ENCODE assay signal across 1 cellular context in the genomic region with DNA sequence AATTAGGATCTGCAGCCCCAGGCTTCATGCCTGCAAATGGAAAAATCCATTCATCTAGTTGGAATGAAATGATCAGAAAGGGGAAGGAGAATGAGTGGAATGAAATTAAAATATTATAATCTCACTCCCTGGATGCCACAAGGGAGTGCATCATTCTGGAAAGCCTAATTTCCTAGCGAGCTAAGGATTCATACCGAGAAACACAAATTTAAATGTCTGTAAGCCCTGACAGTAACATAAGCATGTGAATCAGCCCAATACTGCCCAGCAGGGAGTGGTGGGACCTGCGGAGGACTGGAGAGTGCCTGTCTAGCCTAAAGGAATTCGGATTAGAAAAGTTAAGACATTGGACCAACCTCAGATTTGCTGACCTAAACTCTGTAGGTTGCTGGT.
TF ChIP-seq lines count a peak whose summit lies in the region.

No MANE protein-coding gene starts in this region.

TF ChIP-seq in IMR-90, 13 proteins besides CTCF, POLR2A, EP300 and RAD21:
- TF ChIP-seq CEBPB (IDR thresholded peaks at IDR 0.05; ENCODE audit: low read depth, low read length) (no peak), FOS (IDR thresholded peaks at IDR 0.05; ENCODE audit: low read depth, low read length) (no peak), RCOR1 (IDR thresholded peaks at IDR 0.05; ENCODE audit: insufficient replicate concordance, low read length) (no peak), SMC3 (IDR thresholded peaks at IDR 0.05; ENCODE audit: low read depth, low read length) (no peak), CHD1 (IDR thresholded peaks at IDR 0.05; ENCODE audit: low read depth, low read length) (no peak), NFE2L2 (IDR thresholded peaks at IDR 0.05; ENCODE audit: low read depth, low read length) (no peak), MAFK (IDR thresholded peaks at IDR 0.05; ENCODE audit: low read depth, low read length) (no peak), MXI1 (IDR thresholded peaks at IDR 0.05; ENCODE audit: borderline replicate concordance, low read depth, low read length) (no peak)
- TF ChIP-seq, protein P1, sequence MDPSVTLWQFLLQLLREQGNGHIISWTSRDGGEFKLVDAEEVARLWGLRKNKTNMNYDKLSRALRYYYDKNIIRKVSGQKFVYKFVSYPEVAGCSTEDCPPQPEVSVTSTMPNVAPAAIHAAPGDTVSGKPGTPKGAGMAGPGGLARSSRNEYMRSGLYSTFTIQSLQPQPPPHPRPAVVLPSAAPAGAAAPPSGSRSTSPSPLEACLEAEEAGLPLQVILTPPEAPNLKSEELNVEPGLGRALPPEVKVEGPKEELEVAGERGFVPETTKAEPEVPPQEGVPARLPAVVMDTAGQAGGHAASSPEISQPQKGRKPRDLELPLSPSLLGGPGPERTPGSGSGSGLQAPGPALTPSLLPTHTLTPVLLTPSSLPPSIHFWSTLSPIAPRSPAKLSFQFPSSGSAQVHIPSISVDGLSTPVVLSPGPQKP (IDR thresholded peaks at IDR 0.05; ENCODE audit: borderline replicate concordance, low read depth, low read length), result no peak
- TF ChIP-seq, protein P2, sequence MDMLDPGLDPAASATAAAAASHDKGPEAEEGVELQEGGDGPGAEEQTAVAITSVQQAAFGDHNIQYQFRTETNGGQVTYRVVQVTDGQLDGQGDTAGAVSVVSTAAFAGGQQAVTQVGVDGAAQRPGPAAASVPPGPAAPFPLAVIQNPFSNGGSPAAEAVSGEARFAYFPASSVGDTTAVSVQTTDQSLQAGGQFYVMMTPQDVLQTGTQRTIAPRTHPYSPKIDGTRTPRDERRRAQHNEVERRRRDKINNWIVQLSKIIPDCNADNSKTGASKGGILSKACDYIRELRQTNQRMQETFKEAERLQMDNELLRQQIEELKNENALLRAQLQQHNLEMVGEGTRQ (IDR thresholded peaks at IDR 0.05; ENCODE audit: low read depth, low read length), result no peak
